Comparison of ENCODE assay signal across 13 cellular contexts in the genomic region with DNA sequence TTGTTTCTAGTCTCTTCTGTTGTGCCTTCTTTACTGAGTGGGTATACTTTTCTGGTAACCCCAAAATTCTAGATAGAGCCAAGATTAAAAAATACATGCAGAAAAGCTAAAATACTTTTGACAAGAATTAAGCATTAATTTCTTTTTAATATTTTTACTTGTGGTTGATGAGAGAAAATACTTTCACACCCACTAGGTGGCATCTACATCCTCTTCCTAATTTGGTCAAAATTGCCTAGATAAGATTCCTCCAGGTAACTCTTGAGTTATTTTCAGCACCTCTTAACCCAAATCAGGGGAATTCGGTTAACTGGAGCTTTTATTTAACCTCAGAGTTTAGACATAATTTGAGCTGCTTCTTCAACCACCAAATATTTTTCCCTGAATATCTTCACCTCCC. TPM values are rescaled to one million over a fixed set of nuclear protein-coding genes. Genes with fewer than 3 reads are reported as not detected.
A peak's percentile ranks its signal among the peaks of the same experiment; 100 is the strongest.
DNase-seq lines count a peak whose midpoint lies in the region; ATAC-seq and TF ChIP-seq lines count a peak whose summit lies in the region.
"Had no signal": no experiment of that assay in that cellular context is flagged by ENCODE, and none has a peak within 500 bp of the region (broad histone marks: within the 10 kb centered on the region; RNA-seq: fewer than 3 reads in every experiment).

No MANE protein-coding gene starts in this region.

- DNase-seq in GM12865 (ENCODE audit: low read depth) (peak; percentile 10), cerebellum (ENCODE audit: low spot score) (peak; percentile 1), lung microvascular endothelial cell (ENCODE audit: low read depth in 2 of 2) (peak; percentile 12 to 40), NCI-H1436 (lab: John Stamatoyannopoulos, UW) (no peak), GM10248 (ENCODE audit: extremely low spot score) (no peak)
- DNase-seq in effector memory CD8-positive, alpha-beta T cell = no peak
- DNase-seq: upper lobe of left lung had no signal

- H3K4me1 ChIP-seq in Loucy (ENCODE audit: insufficient read depth, low read length, poor library complexity, severe bottlenecking) = no peaks in the 10 kb centered on the region
- H3K4me1 ChIP-seq: right atrium auricular region, SJSA1, upper lobe of left lung had no signal

- no peaks in the 10 kb centered on the region for H3K4me1 Mint-ChIP-seq in effector memory CD8-positive, alpha-beta T cell (ENCODE audit: low read depth in 2 of 2)
- H3K4me1 Mint-ChIP-seq: memory B cell had no signal

- POLR2A ChIA-PET in GM10248 (lab: Yijun Ruan, JAX) = no interaction called here

- no peak for ATAC-seq in effector memory CD8-positive, alpha-beta T cell (replicated peaks)
- no peak for ATAC-seq in GM19455 (IDR thresholded peaks at IDR 0.05; ENCODE audit: unreplicated experiment)

- no peaks in the 10 kb centered on the region for H3K27me3 ChIP-seq in Loucy (ENCODE audit: insufficient read depth, low read length, poor library complexity, severe bottlenecking)
- H3K27me3 ChIP-seq: right atrium auricular region, SJSA1, upper lobe of left lung had no signal

- no peak for TF ChIP-seq CTCF in GM12865 (IDR thresholded peaks at IDR 0.05; ENCODE audit: insufficient read depth, low read depth, low read length, missing control alignments)
- TF ChIP-seq CTCF in Loucy (conservative IDR thresholded peaks at IDR 0.05; ENCODE audit: low read length) = peak; percentile 56; the same call in 1 of the 2 replicates
- no peak for TF ChIP-seq CTCF in GM10248 (IDR thresholded peaks at IDR 0.05; ENCODE audit: control extremely low read depth, extremely low read depth, low read depth, missing control alignments)

- peaks cover 0 to 6% of the 10 kb centered on the region in 2 donors for H3K27me3 Mint-ChIP-seq in effector memory CD8-positive, alpha-beta T cell
- H3K27me3 Mint-ChIP-seq: memory B cell had no signal

- H4K20me1 ChIP-seq in Loucy (ENCODE audit: insufficient read depth, low read length, poor library complexity, severe bottlenecking) = no peaks in the 10 kb centered on the region

- no peaks in the 10 kb centered on the region for H3K9me2 ChIP-seq in Loucy (replicated peaks; ENCODE audit: low read depth, low read length)

- H3K4me3 ChIP-seq in GM12865 (ENCODE audit: low read depth, low read length) (no peak overlapping the region), Loucy (ENCODE audit: low read length, poor library complexity, severe bottlenecking) (no peak overlapping the region)
- H3K4me3 ChIP-seq: right atrium auricular region, SJSA1, upper lobe of left lung had no signal

- no peak overlapping the region for H3K4me2 ChIP-seq in Loucy (ENCODE audit: low read depth, low read length, poor library complexity, severe bottlenecking)

- H3K27ac Mint-ChIP-seq in effector memory CD8-positive, alpha-beta T cell = no peak overlapping the region
- H3K27ac Mint-ChIP-seq: memory B cell had no signal

- H3K9me3 Mint-ChIP-seq in effector memory CD8-positive, alpha-beta T cell = no peaks in the 10 kb centered on the region
- H3K9me3 Mint-ChIP-seq: memory B cell had no signal

- H3K9ac ChIP-seq in Loucy (ENCODE audit: low read depth, low read length, poor library complexity, severe bottlenecking) = no peak overlapping the region

- no peaks in the 10 kb centered on the region for H3K36me3 ChIP-seq in Loucy (ENCODE audit: insufficient read depth, low read length)
- H3K36me3 ChIP-seq: right atrium auricular region, SJSA1, upper lobe of left lung had no signal

- H3K36me3 Mint-ChIP-seq in effector memory CD8-positive, alpha-beta T cell (ENCODE audit: insufficient read depth) = no peaks in the 10 kb centered on the region
- H3K36me3 Mint-ChIP-seq: memory B cell had no signal

- H3K4me3 Mint-ChIP-seq in effector memory CD8-positive, alpha-beta T cell = no peak overlapping the region
- H3K4me3 Mint-ChIP-seq: memory B cell had no signal

- H3K79me2 ChIP-seq in Loucy (ENCODE audit: insufficient read depth, low read length) = no peaks in the 10 kb centered on the region

- no peak overlapping the region for H2AFZ ChIP-seq in Loucy (ENCODE audit: low read length)

- CTCF ChIA-PET in GM10248 (lab: Yijun Ruan, JAX) = interaction anchor here (1.1 to 2.0 kb wide), 7 partner anchors 9 to 185 kb away, joined by 3 to 7 read pairs (median 5); no protein-coding TSS in a partner anchor

- H3F3A ChIP-seq in Loucy (ENCODE audit: low read depth) = no peaks in the 10 kb centered on the region

- no peaks in the 10 kb centered on the region for H3K9me3 ChIP-seq in Loucy (ENCODE audit: insufficient read depth, low read depth, low read length)
- H3K9me3 ChIP-seq: right atrium auricular region, SJSA1, upper lobe of left lung had no signal

RNA-seq across cellular contexts. Expression of a gene that starts 28.4 kb away (rescaled TPM):
- total RNA-seq in cerebellum (not detected), lung microvascular endothelial cell (not detected in 2 replicates)
- total RNA-seq: right atrium auricular region, SJSA1, upper lobe of left lung had no signal

RNA-seq across cellular contexts. Expression of a gene that starts 55.9 kb away (rescaled TPM):
- total RNA-seq in cerebellum (1.8 TPM), lung microvascular endothelial cell (not detected in 2 replicates)
- total RNA-seq: Daoy, SJSA1, upper lobe of left lung had no signal

Comparison
In these comparisons a context has a peak if more than half of its experiments do, and no peak if none do; other contexts are left out.
1. DNase-seq: peak in GM12865 (single experiment), cerebellum (single experiment) and lung microvascular endothelial cell (2 of 2); none in effector memory CD8-positive, alpha-beta T cell (0 of 3), NCI-H1436 (single experiment) and GM10248 (single experiment).